9 cellular contexts compared by ENCODE assay signal in genomic region chr1:153659656-153660055, GRCh38. TPM values are rescaled to one million over a fixed set of nuclear protein-coding genes. Genes with fewer than 3 reads are reported as not detected.
DNase-seq lines count a peak whose midpoint lies in the region; ATAC-seq and TF ChIP-seq lines count a peak whose summit lies in the region.
"Had no signal": no experiment of that assay in that cellular context is flagged by ENCODE, and none has a peak within 500 bp of the region (broad histone marks: within the 10 kb centered on the region; RNA-seq: fewer than 3 reads in every experiment).

No MANE protein-coding gene starts in this region.

- intact Hi-C loops in activated CD4-positive, alpha-beta T cell treated with anti-CD3 and anti-CD28 coated beads for 36 hours (cut with DNase I, micrococcal nuclease): loop anchor here (2.0 to 5.0 kb wide), 3 partner anchors 92 to 1612 kb away; partner anchors contain the start of gene S100A2 (in 1 of the 2)
- intact Hi-C loops in activated CD8-positive, alpha-beta T cell treated with anti-CD3 and anti-CD28 coated beads for 36 hours (cut with micrococcal nuclease): no loop called here
- intact Hi-C loops in stomach (cut with DNase I; ENCODE audit: low total_unique reads): no loop called here

- POLR2A ChIA-PET in activated CD4-positive, alpha-beta T cell treated with anti-CD3 and anti-CD28 coated beads for 36 hours (lab: Charles Lee): interaction anchor here (0.6 to 1.4 kb wide), 8 partner anchors 9 to 331 kb away, joined by 3 to 9 read pairs (median 4); partner anchors contain the start of genes CHTOP, JTB and RPS27
- POLR2A ChIA-PET in activated CD8-positive, alpha-beta T cell treated with anti-CD3 and anti-CD28 coated beads for 36 hours (lab: Charles Lee): interaction anchor here (0.7 to 5.6 kb wide), 9 partner anchors 8 to 331 kb away, joined by 3 to 44 read pairs (median 8); partner anchors contain the start of genes CHTOP, ILF2 and RPS27

- peaks cover 43% of the 10 kb centered on the region for H3K36me3 Mint-ChIP-seq in activated CD4-positive, alpha-beta T cell treated with anti-CD3 and anti-CD28 coated beads for 36 hours (ENCODE audit: low read depth)
- peaks cover 33% of the 10 kb centered on the region for H3K36me3 Mint-ChIP-seq in activated CD8-positive, alpha-beta T cell treated with anti-CD3 and anti-CD28 coated beads for 36 hours (ENCODE audit: low read depth)

- no peaks in the 10 kb centered on the region for H3K27me3 ChIP-seq in stomach

- H3K9me3 Mint-ChIP-seq in activated CD4-positive, alpha-beta T cell treated with anti-CD3 and anti-CD28 coated beads for 36 hours (ENCODE audit: low read depth): no peaks in the 10 kb centered on the region
- no peaks in the 10 kb centered on the region for H3K9me3 Mint-ChIP-seq in activated CD8-positive, alpha-beta T cell treated with anti-CD3 and anti-CD28 coated beads for 36 hours

- H3K36me3 ChIP-seq in stomach: peaks cover 38 to 46% (median 43%) of the 10 kb centered on the region in 4 donors

- CTCF ChIA-PET in activated CD4-positive, alpha-beta T cell treated with anti-CD3 and anti-CD28 coated beads for 36 hours (lab: Charles Lee): interaction anchor here (0.6 to 1.4 kb wide), 5 partner anchors 17 to 149 kb away, joined by 3 to 5 read pairs (median 4); no protein-coding TSS in a partner anchor
- CTCF ChIA-PET in activated CD8-positive, alpha-beta T cell treated with anti-CD3 and anti-CD28 coated beads for 36 hours (lab: Charles Lee): interaction anchor here (0.9 to 2.1 kb wide), 4 partner anchors 25 to 149 kb away, joined by 3 to 8 read pairs (median 6); partner anchors contain the start of gene CHTOP

- peak overlapping the region; percentile 95 for H3K4me3 Mint-ChIP-seq in activated CD4-positive, alpha-beta T cell treated with anti-CD3 and anti-CD28 coated beads for 36 hours
- peak overlapping the region; percentile 98 for H3K4me3 Mint-ChIP-seq in activated CD8-positive, alpha-beta T cell treated with anti-CD3 and anti-CD28 coated beads for 36 hours

- no peak for DNase-seq in activated CD4-positive, alpha-beta T cell treated with anti-CD3 and anti-CD28 coated beads for 36 hours
- DNase-seq in activated CD4-positive, alpha-beta T cell treated with anti-CD3 and anti-CD28 coated beads, Interleukin-2, amount 50 U/mL, for 4 hours: no peak
- no peak for DNase-seq in activated CD8-positive, alpha-beta T cell treated with anti-CD3 and anti-CD28 coated beads for 36 hours
- no peak for DNase-seq in stomach
- DNase-seq in NCI-H1092 treated with DMSO at 0.1 percent for 48 hours (lab: John Stamatoyannopoulos, UW): no peak
- DNase-seq: SW 1271 had no signal

- H3K27ac Mint-ChIP-seq in activated CD4-positive, alpha-beta T cell treated with anti-CD3 and anti-CD28 coated beads for 36 hours: peak overlapping the region; percentile 90
- peak overlapping the region; percentile 96 for H3K27ac Mint-ChIP-seq in activated CD8-positive, alpha-beta T cell treated with anti-CD3 and anti-CD28 coated beads for 36 hours

- no peaks in the 10 kb centered on the region for H3K27me3 Mint-ChIP-seq in activated CD4-positive, alpha-beta T cell treated with anti-CD3 and anti-CD28 coated beads for 36 hours
- H3K27me3 Mint-ChIP-seq in activated CD8-positive, alpha-beta T cell treated with anti-CD3 and anti-CD28 coated beads for 36 hours: no peaks in the 10 kb centered on the region

- H3K27ac ChIP-seq in stomach: peak overlapping the region; percentile 19 to 98 (median 95)

- ATAC-seq in activated CD4-positive, alpha-beta T cell treated with anti-CD3 and anti-CD28 coated beads for 36 hours: no peak
- no peak for ATAC-seq in activated CD8-positive, alpha-beta T cell treated with anti-CD3 and anti-CD28 coated beads for 36 hours
- ATAC-seq in HG02623 (IDR thresholded peaks at IDR 0.05; ENCODE audit: unreplicated experiment) (no peak), HG02571 (IDR thresholded peaks at IDR 0.05; ENCODE audit: unreplicated experiment) (no peak)

- TF ChIP-seq CTCF in activated CD8-positive, alpha-beta T cell treated with anti-CD3 and anti-CD28 coated beads for 36 hours (IDR thresholded peaks at IDR 0.05): no peak
- TF ChIP-seq CTCF in stomach (IDR thresholded peaks at IDR 0.05): no peak

- peaks cover 13% of the 10 kb centered on the region for H3K4me1 Mint-ChIP-seq in activated CD4-positive, alpha-beta T cell treated with anti-CD3 and anti-CD28 coated beads for 36 hours
- H3K4me1 Mint-ChIP-seq in activated CD8-positive, alpha-beta T cell treated with anti-CD3 and anti-CD28 coated beads for 36 hours (ENCODE audit: low read depth): peaks cover 12% of the 10 kb centered on the region

- H3K9me3 ChIP-seq in stomach: no peaks in the 10 kb centered on the region

- TF ChIP-seq EP300 in stomach (IDR thresholded peaks at IDR 0.05): no peak

- peaks cover 5 to 30% (median 18%) of the 10 kb centered on the region in 4 donors for H3K4me1 ChIP-seq in stomach

- H3K4me3 ChIP-seq in iPS-11a (ENCODE audit: low read depth, low read length): peak overlapping the region; percentile 72
- peak overlapping the region; percentile 67 to 78 (median 76) for H3K4me3 ChIP-seq in stomach

- TF ChIP-seq POLR2A in stomach (IDR thresholded peaks at IDR 0.05): no peak

- 38 to 61% (median 54%) methylated on average over 9 of the region's 9 CpGs for WGBS in stomach, 5 donors

RNA-seq across cellular contexts. Expression of gene SNAPIN, which starts 1.2 kb away (rescaled TPM):
- total RNA-seq in activated CD4-positive, alpha-beta T cell treated with anti-CD3 and anti-CD28 coated beads for 36 hours: 10 to 100 TPM; 34.2 to 38.4 TPM
- total RNA-seq in activated CD8-positive, alpha-beta T cell treated with anti-CD3 and anti-CD28 coated beads for 36 hours: 10 to 100 TPM; 25.7 to 27.3 TPM
- total RNA-seq in stomach: 10 to 100 TPM; 14.9 to 82.9 (median 15.6) TPM
- polyA plus RNA-seq in stomach: 10 to 100 TPM; 29.4 to 35.5 (median 29.5) TPM

RNA-seq across cellular contexts. Expression of gene ILF2, which starts 11.1 kb away (rescaled TPM):
- 100 to 1,000 TPM; 325 to 435 TPM for total RNA-seq in activated CD4-positive, alpha-beta T cell treated with anti-CD3 and anti-CD28 coated beads for 36 hours
- total RNA-seq in activated CD8-positive, alpha-beta T cell treated with anti-CD3 and anti-CD28 coated beads for 36 hours: 100 to 1,000 TPM; 328 to 333 TPM
- total RNA-seq in stomach: 100 to 1,000 TPM in 1 of 5 donors, 10 to 100 TPM in 4; 17.1 to 138 (median 41.5) TPM
- 100 to 1,000 TPM in 1 of 3 donors, 10 to 100 TPM in 2; 49.1 to 103 (median 98.9) TPM for polyA plus RNA-seq in stomach

RNA-seq across cellular contexts. Expression of gene NPR1, which starts 18.8 kb away (rescaled TPM):
- total RNA-seq in activated CD4-positive, alpha-beta T cell treated with anti-CD3 and anti-CD28 coated beads for 36 hours: under 1 TPM; 0.04 to 0.11 TPM
- not detected for total RNA-seq in activated CD8-positive, alpha-beta T cell treated with anti-CD3 and anti-CD28 coated beads for 36 hours
- 10 to 100 TPM in 2 of 5 donors, 1 to 10 TPM in 3; 5.4 to 39.7 (median 6.6) TPM for total RNA-seq in stomach
- polyA plus RNA-seq in stomach: 1 to 10 TPM; 1.4 to 5.7 (median 2.4) TPM

RNA-seq across cellular contexts. Expression of gene CHTOP, which starts 25.8 kb away (rescaled TPM):
- total RNA-seq in activated CD4-positive, alpha-beta T cell treated with anti-CD3 and anti-CD28 coated beads for 36 hours: 10 to 100 TPM; 85.1 to 91.4 TPM
- 10 to 100 TPM; 76.8 to 83.2 TPM for total RNA-seq in activated CD8-positive, alpha-beta T cell treated with anti-CD3 and anti-CD28 coated beads for 36 hours
- 100 to 1,000 TPM in 1 of 5 donors, 10 to 100 TPM in 4; 21.7 to 111 (median 74.3) TPM for total RNA-seq in stomach
- polyA plus RNA-seq in stomach: 10 to 100 TPM; 41.3 to 53.2 (median 46.0) TPM

RNA-seq across cellular contexts. Expression of gene S100A1, which starts 31.4 kb away (rescaled TPM):
- total RNA-seq in activated CD4-positive, alpha-beta T cell treated with anti-CD3 and anti-CD28 coated beads for 36 hours: not detected
- not detected for total RNA-seq in activated CD8-positive, alpha-beta T cell treated with anti-CD3 and anti-CD28 coated beads for 36 hours
- not detected for total RNA-seq in stomach
- polyA plus RNA-seq in stomach: 10 to 100 TPM in 2 of 3 donors, 1 to 10 TPM in 1; 5.7 to 64.8 (median 45.5) TPM

Comparison
In these comparisons a context has a peak if more than half of its experiments do, and no peak if none do; other contexts are left out.
1. RNA of gene NPR1, which starts 18.8 kb away (total RNA-seq): 5.4 to 39.7 TPM in stomach; 0.04 to 0.11 TPM in activated CD4-positive, alpha-beta T cell treated with anti-CD3 and anti-CD28 coated beads for 36 hours and not detected in activated CD8-positive, alpha-beta T cell treated with anti-CD3 and anti-CD28 coated beads for 36 hours; every median in the first group is over 4 times any median in the second.
2. intact Hi-C loops: an anchor here in activated CD4-positive, alpha-beta T cell treated with anti-CD3 and anti-CD28 coated beads for 36 hours (2.0 to 5.0 kb wide); none called in activated CD8-positive, alpha-beta T cell treated with anti-CD3 and anti-CD28 coated beads for 36 hours and stomach.